In genomic region chr10:130222381-130222780, GRCh38 we compare ENCODE assay signal across 23 cellular contexts.
"Had no signal": no experiment of that assay in that cellular context is flagged by ENCODE, and none has a peak within 500 bp of the region (broad histone marks: within the 10 kb centered on the region; RNA-seq: fewer than 3 reads in every experiment).

No MANE protein-coding gene starts in this region.

- H3K36me3 ChIP-seq: left ventricle myocardium inferior, neural progenitor cell, prostate gland, right atrium auricular region, tibial artery, uterus had no signal

- ATAC-seq: activated CD4-positive, alpha-beta T cell treated with anti-CD3 and anti-CD28 coated beads for 36 hours; activated naive CD8-positive, alpha-beta T cell treated with anti-CD3 and anti-CD28 coated beads, Interleukin-2, amount 50 U/mL, for 24 hours; activated T-cell treated with anti-CD3 and anti-CD28 coated beads, Interleukin-2, amount 50 U/mL, for 72 hours; body of pancreas; esophagus mucosa; naive thymus-derived CD8-positive, alpha-beta T cell had no signal

- H3K4me3 ChIP-seq: body of pancreas, hepatocyte, left ventricle myocardium inferior, neural progenitor cell, prostate gland, right atrium auricular region, tibial artery, uterus had no signal

- H3K9me3 ChIP-seq: left ventricle myocardium inferior, prostate gland, uterus had no signal

- H3K4me2 ChIP-seq: hepatocyte, neural progenitor cell had no signal

- H3K27me3 ChIP-seq: body of pancreas, hepatocyte, neural progenitor cell, right atrium auricular region, tibial artery, uterus had no signal

- DNase-seq: activated B cell treated with CpG ODN at 0.5 μM for 24 hours; activated CD4-positive, alpha-beta T cell treated with anti-CD3 and anti-CD28 coated beads for 36 hours; activated CD4-positive, alpha-beta T cell treated with anti-CD3 and anti-CD28 coated beads, Interleukin-2, amount 50 U/mL, for 48 hours; activated gamma-delta T cell; activated naive CD4-positive, alpha-beta T cell treated with anti-CD3 and anti-CD28 coated beads, Interleukin-2, amount 50 U/mL, for 16 hours; activated naive CD8-positive, alpha-beta T cell treated with anti-CD3 and anti-CD28 coated beads, Interleukin-2, amount 50 U/mL, for 24 hours; activated T-cell treated with anti-CD3 and anti-CD28 coated beads, Interleukin-2, amount 50 U/mL, for 72 hours; anterior cingulate cortex; body of pancreas; caudate nucleus; effector memory CD4-positive, alpha-beta T cell; glutamatergic neuron; left ventricle myocardium inferior; naive thymus-derived CD8-positive, alpha-beta T cell; stimulated activated CD4-positive, alpha-beta T cell treated with anti-CD3 and anti-CD28 coated beads, Interleukin-1b, Interleukin-23, amount 100 ng/mL, for 48 hours; T1000; uterus had no signal

- H3K27ac ChIP-seq: body of pancreas, hepatocyte, left ventricle myocardium inferior, neural progenitor cell, prostate gland, right atrium auricular region, tibial artery, uterus had no signal

- H3K79me2 ChIP-seq: hepatocyte had no signal

- H2AFZ ChIP-seq: hepatocyte, neural progenitor cell had no signal

- H3K9ac ChIP-seq: neural progenitor cell had no signal

- H3K4me1 ChIP-seq: body of pancreas, left ventricle myocardium inferior, neural progenitor cell, prostate gland, right atrium auricular region, tibial artery, uterus had no signal
